8 cellular contexts compared by ENCODE assay signal in the genomic region with DNA sequence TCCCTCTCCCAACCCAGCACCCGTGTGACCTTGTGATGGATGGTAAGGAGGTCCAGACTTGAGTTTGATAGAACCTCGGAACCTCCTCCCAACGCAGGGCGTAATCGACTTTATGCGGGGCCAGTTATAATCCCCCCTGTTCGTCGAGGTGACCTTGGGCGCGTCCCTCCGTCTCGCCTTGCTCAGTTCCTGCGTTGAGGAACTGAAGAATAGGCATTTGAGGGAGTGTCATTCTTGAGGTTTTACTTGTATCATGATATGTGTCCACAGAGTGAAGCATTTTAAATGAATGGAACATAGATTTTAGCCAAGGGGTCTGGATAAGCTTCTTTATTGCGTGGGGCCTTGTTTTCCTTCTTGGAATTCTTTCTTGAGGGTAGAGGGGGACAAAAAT. TPM values are rescaled to one million over a fixed set of nuclear protein-coding genes. Genes with fewer than 3 reads are reported as not detected.
DNase-seq lines count a peak whose midpoint lies in the region; ATAC-seq and TF ChIP-seq lines count a peak whose summit lies in the region.

No MANE protein-coding gene starts in this region.

- peak overlapping the region; percentile 94 for H3K27ac Mint-ChIP-seq in activated CD8-positive, alpha-beta memory T cell treated with anti-CD3 and anti-CD28 coated beads, Interleukin-2, amount 10 ng/mL, durations not matched to agents 7 days and 5 days
- peak overlapping the region; percentile 87 for H3K27ac Mint-ChIP-seq in activated CD4-positive, alpha-beta memory T cell treated with anti-CD3 and anti-CD28 coated beads for 36 hours

- no peak for TF ChIP-seq EP300 in suprapubic skin (IDR thresholded peaks at IDR 0.05)

- H3K4me3 ChIP-seq in iPS-15b (ENCODE audit: low read depth, low read length), result peak overlapping the region; percentile 98
- peak overlapping the region; percentile 95 for H3K4me3 ChIP-seq in suprapubic skin

- H3K9me3 Mint-ChIP-seq in activated CD8-positive, alpha-beta memory T cell treated with anti-CD3 and anti-CD28 coated beads, Interleukin-2, amount 10 ng/mL, durations not matched to agents 7 days and 5 days (ENCODE audit: low read depth), result no peaks in the 10 kb centered on the region
- no peaks in the 10 kb centered on the region for H3K9me3 Mint-ChIP-seq in activated CD4-positive, alpha-beta memory T cell treated with anti-CD3 and anti-CD28 coated beads for 36 hours

- peak overlapping the region; percentile 93 for H3K9ac ChIP-seq in iPS-15b (ENCODE audit: low read depth, low read length)

- peaks cover 16% of the 10 kb centered on the region for H3K36me3 Mint-ChIP-seq in activated CD8-positive, alpha-beta memory T cell treated with anti-CD3 and anti-CD28 coated beads, Interleukin-2, amount 10 ng/mL, durations not matched to agents 7 days and 5 days
- peaks cover 24% of the 10 kb centered on the region for H3K36me3 Mint-ChIP-seq in activated CD4-positive, alpha-beta memory T cell treated with anti-CD3 and anti-CD28 coated beads for 36 hours

- H3K36me3 ChIP-seq in iPS-15b (ENCODE audit: control insufficient read depth, insufficient read depth, low read length) (peaks cover 20% of the 10 kb centered on the region), suprapubic skin (peaks cover 33% of the 10 kb centered on the region)

- CTCF ChIA-PET in activated CD8-positive, alpha-beta memory T cell treated with anti-CD3 and anti-CD28 coated beads, Interleukin-2, amount 10 ng/mL, durations not matched to agents 7 days and 5 days (lab: Charles Lee), result interaction anchor here (0.7 to 3.1 kb wide), 5 partner anchors 12 to 205 kb away, joined by 3 to 28 read pairs (median 4); a partner anchor contains a TSS
- CTCF ChIA-PET in activated CD4-positive, alpha-beta memory T cell treated with anti-CD3 and anti-CD28 coated beads for 36 hours (lab: Charles Lee), result interaction anchor here (0.9 to 5.7 kb wide), 3 partner anchors 12 to 60 kb away, joined by 3 to 33 read pairs (median 8); no protein-coding TSS in a partner anchor

- no peaks in the 10 kb centered on the region for H3K27me3 Mint-ChIP-seq in activated CD8-positive, alpha-beta memory T cell treated with anti-CD3 and anti-CD28 coated beads, Interleukin-2, amount 10 ng/mL, durations not matched to agents 7 days and 5 days
- no peaks in the 10 kb centered on the region for H3K27me3 Mint-ChIP-seq in activated CD4-positive, alpha-beta memory T cell treated with anti-CD3 and anti-CD28 coated beads for 36 hours

- POLR2A ChIA-PET in activated CD4-positive, alpha-beta memory T cell treated with anti-CD3 and anti-CD28 coated beads for 36 hours (lab: Charles Lee), result interaction anchor here (0.9 to 2.2 kb wide), 5 partner anchors 10 to 188 kb away, joined by 3 to 10 read pairs (median 5); a partner anchor contains a TSS

- TF ChIP-seq CTCF in suprapubic skin (IDR thresholded peaks at IDR 0.05), result no peak
- no peak for TF ChIP-seq CTCF in GM10266 (IDR thresholded peaks at IDR 0.05; ENCODE audit: control insufficient read depth, insufficient read depth, low read depth, missing control alignments)

- no peaks in the 10 kb centered on the region for H3K27me3 ChIP-seq in iPS-15b (ENCODE audit: control insufficient read depth, insufficient read depth, low read length)
- H3K27me3 ChIP-seq in suprapubic skin, result no peaks in the 10 kb centered on the region

- H3K27ac ChIP-seq in suprapubic skin, result peak overlapping the region; percentile 88

- under 1% methylated on average over 14 of the region's 14 CpGs for WGBS in suprapubic skin

- intact Hi-C loops in activated CD4-positive, alpha-beta memory T cell treated with anti-CD3 and anti-CD28 coated beads for 36 hours (cut with micrococcal nuclease), result loop anchor here (1.0 to 10.0 kb wide), 5 partner anchors 28 to 389 kb away; a partner anchor contains a TSS

- no peak for DNase-seq in activated CD8-positive, alpha-beta memory T cell treated with anti-CD3 and anti-CD28 coated beads, Interleukin-2, amount 10 ng/mL, durations not matched to agents 7 days and 5 days
- no peak for DNase-seq in activated CD8-positive, alpha-beta memory T cell treated with anti-CD3 and anti-CD28 coated beads, Interleukin-2, amount 50 U/mL, for 4 hours
- DNase-seq in activated CD4-positive, alpha-beta memory T cell treated with anti-CD3 and anti-CD28 coated beads for 36 hours, result no peak
- DNase-seq in suprapubic skin (ENCODE audit: low spot score in 2 of 2), result no peak
- no peak for DNase-seq in GM10266 (ENCODE audit: extremely low spot score)

- H3K4me1 ChIP-seq in iPS-15b (ENCODE audit: control insufficient read depth, insufficient read depth, low read length), result peaks cover 4% of the 10 kb centered on the region
- H3K4me1 ChIP-seq in suprapubic skin, result peaks cover 22% of the 10 kb centered on the region

- H3K4me1 Mint-ChIP-seq in activated CD8-positive, alpha-beta memory T cell treated with anti-CD3 and anti-CD28 coated beads, Interleukin-2, amount 10 ng/mL, durations not matched to agents 7 days and 5 days, result peaks cover 17% of the 10 kb centered on the region
- H3K4me1 Mint-ChIP-seq in activated CD4-positive, alpha-beta memory T cell treated with anti-CD3 and anti-CD28 coated beads for 36 hours (ENCODE audit: low read depth), result peaks cover 20% of the 10 kb centered on the region

- H3K4me3 Mint-ChIP-seq in activated CD8-positive, alpha-beta memory T cell treated with anti-CD3 and anti-CD28 coated beads, Interleukin-2, amount 10 ng/mL, durations not matched to agents 7 days and 5 days, result peak overlapping the region; percentile 97
- H3K4me3 Mint-ChIP-seq in activated CD4-positive, alpha-beta memory T cell treated with anti-CD3 and anti-CD28 coated beads for 36 hours, result peak overlapping the region; percentile 99

- no peak for TF ChIP-seq POLR2A in suprapubic skin (IDR thresholded peaks at IDR 0.05)

- H3K9me3 ChIP-seq in iPS-15b (ENCODE audit: control insufficient read depth, insufficient read depth, low read length), result no peaks in the 10 kb centered on the region
- no peaks in the 10 kb centered on the region for H3K9me3 ChIP-seq in suprapubic skin

- no peak for ATAC-seq in activated CD8-positive, alpha-beta memory T cell treated with anti-CD3 and anti-CD28 coated beads, Interleukin-2, amount 10 ng/mL, durations not matched to agents 7 days and 5 days
- ATAC-seq in GM19035 (IDR thresholded peaks at IDR 0.05; ENCODE audit: unreplicated experiment) (no peak), HG02840 (IDR thresholded peaks at IDR 0.05; ENCODE audit: low FRiP score, unreplicated experiment) (no peak)

RNA-seq across cellular contexts. Expression of a gene that starts 0.4 kb away (rescaled TPM):
- total RNA-seq in activated CD8-positive, alpha-beta memory T cell treated with anti-CD3 and anti-CD28 coated beads, Interleukin-2, amount 10 ng/mL, durations not matched to agents 7 days and 5 days, result 10 to 100 TPM; 43.0 to 68.7 TPM
- 10 to 100 TPM; 66.5 to 67.2 TPM for total RNA-seq in activated CD4-positive, alpha-beta memory T cell treated with anti-CD3 and anti-CD28 coated beads for 36 hours
- total RNA-seq in suprapubic skin, result 10 to 100 TPM; 18.8 to 24.8 (median 21.3) TPM

RNA-seq across cellular contexts. Expression of a gene that starts 9.4 kb away (rescaled TPM):
- total RNA-seq in activated CD8-positive, alpha-beta memory T cell treated with anti-CD3 and anti-CD28 coated beads, Interleukin-2, amount 10 ng/mL, durations not matched to agents 7 days and 5 days, result not detected
- not detected for total RNA-seq in activated CD4-positive, alpha-beta memory T cell treated with anti-CD3 and anti-CD28 coated beads for 36 hours
- total RNA-seq in suprapubic skin, result 10 to 100 TPM; 13.0 to 29.9 (median 18.1) TPM

RNA-seq across cellular contexts. Expression of a gene that starts 26.7 kb away (rescaled TPM):
- total RNA-seq in activated CD8-positive, alpha-beta memory T cell treated with anti-CD3 and anti-CD28 coated beads, Interleukin-2, amount 10 ng/mL, durations not matched to agents 7 days and 5 days, result 10 to 100 TPM; 38.3 to 40.4 TPM
- 10 to 100 TPM; 48.3 to 50.1 TPM for total RNA-seq in activated CD4-positive, alpha-beta memory T cell treated with anti-CD3 and anti-CD28 coated beads for 36 hours
- 100 to 1,000 TPM in 1 of 4 donors, 10 to 100 TPM in 3; 53.3 to 107 (median 74.1) TPM for total RNA-seq in suprapubic skin

RNA-seq across cellular contexts. Expression of a gene that starts 54.6 kb away (rescaled TPM):
- total RNA-seq in activated CD8-positive, alpha-beta memory T cell treated with anti-CD3 and anti-CD28 coated beads, Interleukin-2, amount 10 ng/mL, durations not matched to agents 7 days and 5 days, result under 1 TPM; 0.16 to 0.79 TPM
- under 1 TPM; 0.12 to 0.46 TPM for total RNA-seq in activated CD4-positive, alpha-beta memory T cell treated with anti-CD3 and anti-CD28 coated beads for 36 hours
- total RNA-seq in suprapubic skin, result 10 to 100 TPM; 10.8 to 39.9 (median 26.7) TPM

Comparison
In these comparisons a context has a peak if more than half of its experiments do, and no peak if none do; other contexts are left out.
1. RNA of a gene that starts 9.4 kb away (total RNA-seq): 13.0 to 29.9 TPM in suprapubic skin; not detected in activated CD4-positive, alpha-beta memory T cell treated with anti-CD3 and anti-CD28 coated beads for 36 hours and not detected in activated CD8-positive, alpha-beta memory T cell treated with anti-CD3 and anti-CD28 coated beads, Interleukin-2, amount 10 ng/mL, durations not matched to agents 7 days and 5 days; every median in the first group is over 10 times any median in the second.